ENCODE assay signal across 22 cellular contexts in the genomic region with DNA sequence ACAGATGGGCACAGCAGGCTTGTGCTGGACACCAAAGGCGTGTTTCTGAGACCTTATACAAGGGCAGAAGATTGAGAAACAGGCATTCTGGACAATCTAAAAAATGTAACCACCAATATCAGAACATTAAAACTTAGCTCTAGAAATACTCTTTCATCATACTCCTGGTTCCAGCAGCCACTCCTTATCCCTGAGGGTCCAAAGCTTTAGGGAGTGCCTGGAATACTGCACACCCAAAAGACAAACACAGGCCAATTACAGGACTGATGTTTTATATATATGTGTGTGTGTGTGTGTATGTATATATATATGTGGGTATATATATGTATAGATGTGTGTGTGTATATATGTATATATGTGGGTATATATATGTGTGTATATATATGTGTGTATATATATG.
"Had no signal": no experiment of that assay in that cellular context is flagged by ENCODE, and none has a peak within 500 bp of the region (broad histone marks: within the 10 kb centered on the region; RNA-seq: fewer than 3 reads in every experiment).

No MANE protein-coding gene starts in this region.

- H3K27me3 ChIP-seq: esophagus muscularis mucosa, gastrocnemius medialis, heart right ventricle, sigmoid colon, suprapubic skin, thyroid gland, upper lobe of left lung, uterus had no signal

- H3K36me3 ChIP-seq: esophagus muscularis mucosa, gastrocnemius medialis, heart right ventricle, left ventricle myocardium inferior, sigmoid colon, suprapubic skin, thyroid gland, upper lobe of left lung, uterus had no signal

- H3K9me3 ChIP-seq: esophagus muscularis mucosa, gastrocnemius medialis, heart right ventricle, left ventricle myocardium inferior, psoas muscle, sigmoid colon, suprapubic skin, thyroid gland, upper lobe of left lung, uterus had no signal

- H3K36me3 Mint-ChIP-seq: immature natural killer cell; natural killer cell treated with Interleukin-12 subunit alpha and Interleukin-12 subunit beta and Interleukin-15 and Interleukin-18, amount 100 ng/mL, for 72 hours had no signal

- DNase-seq: caudate nucleus; cortex of kidney; effector memory CD8-positive, alpha-beta T cell; gastrocnemius medialis; heart right ventricle; immature natural killer cell; left ventricle myocardium inferior; mesendoderm; psoas muscle; retina; sigmoid colon; stimulated activated CD4-positive, alpha-beta T cell treated with anti-CD3 and anti-CD28 coated beads, Interleukin-12 subunit alpha, Interleukin-12 subunit beta, amount 100 ng/mL, for 4 hours; stimulated activated naive CD4-positive, alpha-beta T cell; thyroid gland; upper lobe of left lung; uterus had no signal

- H3K27ac ChIP-seq: epithelial cell of prostate, esophagus muscularis mucosa, gastrocnemius medialis, heart right ventricle, left ventricle myocardium inferior, psoas muscle, sigmoid colon, skin epidermis, suprapubic skin, thyroid gland, upper lobe of left lung, uterus had no signal

- H3K4me3 ChIP-seq: esophagus muscularis mucosa, gastrocnemius medialis, heart right ventricle, left ventricle myocardium inferior, lung, psoas muscle, sigmoid colon, skin epidermis, suprapubic skin, thyroid gland, upper lobe of left lung, uterus had no signal

- H3K9me3 Mint-ChIP-seq: effector memory CD8-positive, alpha-beta T cell; immature natural killer cell; natural killer cell treated with Interleukin-12 subunit alpha and Interleukin-12 subunit beta and Interleukin-15 and Interleukin-18, amount 100 ng/mL, for 72 hours had no signal

- H3K4me1 ChIP-seq: left ventricle myocardium inferior, thyroid gland had no signal

- H3K4me1 Mint-ChIP-seq: immature natural killer cell had no signal

- H3K4me3 Mint-ChIP-seq: effector memory CD8-positive, alpha-beta T cell; immature natural killer cell; natural killer cell treated with Interleukin-12 subunit alpha and Interleukin-12 subunit beta and Interleukin-15 and Interleukin-18, amount 100 ng/mL, for 72 hours had no signal

- H3K27ac Mint-ChIP-seq: effector memory CD8-positive, alpha-beta T cell; immature natural killer cell; natural killer cell treated with Interleukin-12 subunit alpha and Interleukin-12 subunit beta and Interleukin-15 and Interleukin-18, amount 100 ng/mL, for 72 hours had no signal

- ATAC-seq: effector memory CD8-positive, alpha-beta T cell; gastrocnemius medialis; heart right ventricle; natural killer cell treated with Interleukin-12 subunit alpha and Interleukin-12 subunit beta and Interleukin-15 and Interleukin-18, amount 100 ng/mL, for 72 hours; psoas muscle had no signal
